9 cellular contexts compared by ENCODE assay signal in the genomic region with DNA sequence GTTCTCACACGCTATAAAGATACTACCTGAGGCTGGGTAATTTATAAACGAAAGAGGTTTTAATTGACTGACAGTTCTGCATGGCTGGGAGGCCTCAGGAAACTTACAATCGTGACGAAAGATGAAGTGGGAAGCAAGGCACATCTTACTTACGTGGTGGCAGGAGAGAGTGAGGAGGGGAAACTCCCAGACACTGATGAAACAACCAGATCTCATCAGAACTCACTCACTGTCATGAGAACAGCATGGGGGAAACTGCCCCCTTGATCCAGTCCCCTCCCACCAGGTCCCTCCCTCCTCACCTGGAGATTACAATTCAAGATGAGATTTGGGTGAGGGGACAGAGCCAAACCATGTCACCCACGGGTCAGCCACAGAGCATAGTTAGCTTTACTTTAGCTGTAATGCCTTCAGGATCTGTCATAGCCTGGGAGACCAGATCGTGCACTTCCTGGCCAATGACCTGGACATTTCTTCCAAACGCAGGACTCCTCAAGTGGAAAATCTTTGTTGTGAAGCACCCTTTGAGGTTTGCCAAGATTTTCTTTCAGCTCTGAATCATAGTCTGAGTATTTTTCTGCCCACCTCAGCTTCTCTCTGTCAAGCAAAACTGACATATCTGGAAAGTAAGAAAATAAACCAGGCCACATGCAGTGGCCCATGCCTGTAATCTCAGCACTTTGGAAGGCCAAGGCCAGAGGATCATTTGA. TPM values are rescaled to one million over a fixed set of nuclear protein-coding genes. Genes with fewer than 3 reads are reported as not detected.
DNase-seq lines count a peak whose midpoint lies in the region; ATAC-seq and TF ChIP-seq lines count a peak whose summit lies in the region.
"Had no signal": no experiment of that assay in that cellular context is flagged by ENCODE, and none has a peak within 500 bp of the region (broad histone marks: within the 10 kb centered on the region; RNA-seq: fewer than 3 reads in every experiment).

No MANE protein-coding gene starts in this region.

- no TSS peak for BruUV-seq in MCF 10A (replicated peaks; lab: Mats Ljungman, UMichigan)

- POLR2A ChIA-PET in MCF 10A (lab: Yijun Ruan, JAX) = interaction anchor here (0.6 to 0.7 kb wide), 2 partner anchors 24 to 50 kb away, joined by 3 to 4 read pairs; no protein-coding TSS in a partner anchor
- POLR2A ChIA-PET in activated CD4-positive, alpha-beta T cell treated with anti-CD3 and anti-CD28 coated beads, Interleukin-2, amount 10 ng/mL, durations not matched to agents 7 days and 5 days (lab: Charles Lee) = no interaction called here

- no peak overlapping the region for H3K27ac ChIP-seq in breast epithelium

- CTCF ChIA-PET in MCF 10A (lab: Yijun Ruan, JAX) = interaction anchor here (0.6 to 1.6 kb wide), 5 partner anchors 77 to 422 kb away, joined by 3 to 6 read pairs (median 3); no protein-coding TSS in a partner anchor
- CTCF ChIA-PET in activated CD4-positive, alpha-beta T cell treated with anti-CD3 and anti-CD28 coated beads, Interleukin-2, amount 10 ng/mL, durations not matched to agents 7 days and 5 days (lab: Charles Lee) = interaction anchor here (0.6 kb wide), 1 partner anchor 391 kb away, joined by 3 read pairs; no protein-coding TSS in a partner anchor

- DNase-seq in MCF 10A (ENCODE audit: unreplicated experiment) = peak; percentile 68
- DNase-seq in breast epithelium (ENCODE audit: low spot score in 2 of 2) = no peak
- peak; percentile 45 for DNase-seq in SW480 (ENCODE audit: low spot score)
- DNase-seq in glomerular visceral epithelial cell (ENCODE audit: extremely low spot score) = peak; percentile 98
- no peak for DNase-seq in stimulated activated naive CD8-positive, alpha-beta T cell treated with anti-CD3 and anti-CD28 coated beads, Interleukin-15, amount 100 ng/mL, for 72 hours
- no peak for DNase-seq in SHP77 treated with DMSO at 0.1 percent for 48 hours (lab: John Stamatoyannopoulos, UW)
- no peak for DNase-seq in activated CD4-positive, alpha-beta T cell treated with anti-CD3 and anti-CD28 coated beads, Interleukin-2, amount 10 ng/mL, durations not matched to agents 7 days and 5 days
- DNase-seq: CD4-positive, CD25-positive, alpha-beta regulatory T cell had no signal

- H3K9me3 ChIP-seq in breast epithelium = no peaks in the 10 kb centered on the region

- no peak for TF ChIP-seq POLR2A in breast epithelium (IDR thresholded peaks at IDR 0.05)

- peak; percentile 75 for ATAC-seq in stimulated activated naive CD8-positive, alpha-beta T cell treated with anti-CD3 and anti-CD28 coated beads, Interleukin-15, amount 100 ng/mL, for 72 hours
- ATAC-seq in HG02642 (IDR thresholded peaks at IDR 0.05; ENCODE audit: poor library complexity, unreplicated experiment) = no peak

- H3K4me3 ChIP-seq in breast epithelium = no peak overlapping the region

- no peak for TF ChIP-seq CTCF in MCF 10A (IDR thresholded peaks at IDR 0.05; ENCODE audit: unreplicated experiment)
- TF ChIP-seq CTCF in breast epithelium (IDR thresholded peaks at IDR 0.05) = no peak

- H3K4me3 Mint-ChIP-seq in MCF 10A (ENCODE audit: unreplicated experiment) = no peak overlapping the region
- H3K4me3 Mint-ChIP-seq in stimulated activated naive CD8-positive, alpha-beta T cell treated with anti-CD3 and anti-CD28 coated beads, Interleukin-15, amount 100 ng/mL, for 72 hours = no peak overlapping the region
- H3K4me3 Mint-ChIP-seq in activated CD4-positive, alpha-beta T cell treated with anti-CD3 and anti-CD28 coated beads, Interleukin-2, amount 10 ng/mL, durations not matched to agents 7 days and 5 days = no peak overlapping the region

- intact Hi-C loops in MCF 10A (cut with micrococcal nuclease) (no loop called here), breast epithelium (cut with DNase I; ENCODE audit: low total_unique reads) (no loop called here)

- H3K36me3 ChIP-seq in breast epithelium = no peaks in the 10 kb centered on the region

- H3K4me1 ChIP-seq in breast epithelium = no peaks in the 10 kb centered on the region

- peaks cover 2% of the 10 kb centered on the region for H3K36me3 Mint-ChIP-seq in MCF 10A (ENCODE audit: insufficient read depth, unreplicated experiment)
- no peaks in the 10 kb centered on the region for H3K36me3 Mint-ChIP-seq in activated CD4-positive, alpha-beta T cell treated with anti-CD3 and anti-CD28 coated beads, Interleukin-2, amount 10 ng/mL, durations not matched to agents 7 days and 5 days (ENCODE audit: low read depth)
- H3K36me3 Mint-ChIP-seq: CD4-positive, CD25-positive, alpha-beta regulatory T cell had no signal

- peaks cover 11% of the 10 kb centered on the region for H3K4me1 Mint-ChIP-seq in MCF 10A (ENCODE audit: insufficient read depth, unreplicated experiment)
- H3K4me1 Mint-ChIP-seq in stimulated activated naive CD8-positive, alpha-beta T cell treated with anti-CD3 and anti-CD28 coated beads, Interleukin-15, amount 100 ng/mL, for 72 hours = peaks cover 13% of the 10 kb centered on the region
- peaks cover 4% of the 10 kb centered on the region for H3K4me1 Mint-ChIP-seq in activated CD4-positive, alpha-beta T cell treated with anti-CD3 and anti-CD28 coated beads, Interleukin-2, amount 10 ng/mL, durations not matched to agents 7 days and 5 days

- peaks cover 0 to 2% of the 10 kb centered on the region in 2 donors for H3K27me3 ChIP-seq in breast epithelium

- no peaks in the 10 kb centered on the region for H3K9me3 Mint-ChIP-seq in MCF 10A (ENCODE audit: unreplicated experiment)
- no peaks in the 10 kb centered on the region for H3K9me3 Mint-ChIP-seq in stimulated activated naive CD8-positive, alpha-beta T cell treated with anti-CD3 and anti-CD28 coated beads, Interleukin-15, amount 100 ng/mL, for 72 hours
- no peaks in the 10 kb centered on the region for H3K9me3 Mint-ChIP-seq in activated CD4-positive, alpha-beta T cell treated with anti-CD3 and anti-CD28 coated beads, Interleukin-2, amount 10 ng/mL, durations not matched to agents 7 days and 5 days
- H3K9me3 Mint-ChIP-seq: CD4-positive, CD25-positive, alpha-beta regulatory T cell had no signal

- H3K27me3 Mint-ChIP-seq in MCF 10A (ENCODE audit: insufficient read depth, unreplicated experiment) = no peaks in the 10 kb centered on the region
- H3K27me3 Mint-ChIP-seq in stimulated activated naive CD8-positive, alpha-beta T cell treated with anti-CD3 and anti-CD28 coated beads, Interleukin-15, amount 100 ng/mL, for 72 hours = peaks cover 37% of the 10 kb centered on the region
- peaks cover 49% of the 10 kb centered on the region for H3K27me3 Mint-ChIP-seq in activated CD4-positive, alpha-beta T cell treated with anti-CD3 and anti-CD28 coated beads, Interleukin-2, amount 10 ng/mL, durations not matched to agents 7 days and 5 days

- no peak overlapping the region for H3K27ac Mint-ChIP-seq in MCF 10A (ENCODE audit: low read depth, unreplicated experiment)
- no peak overlapping the region for H3K27ac Mint-ChIP-seq in stimulated activated naive CD8-positive, alpha-beta T cell treated with anti-CD3 and anti-CD28 coated beads, Interleukin-15, amount 100 ng/mL, for 72 hours
- no peak overlapping the region for H3K27ac Mint-ChIP-seq in activated CD4-positive, alpha-beta T cell treated with anti-CD3 and anti-CD28 coated beads, Interleukin-2, amount 10 ng/mL, durations not matched to agents 7 days and 5 days
- H3K27ac Mint-ChIP-seq: CD4-positive, CD25-positive, alpha-beta regulatory T cell had no signal

RNA-seq across cellular contexts. Expression of gene HIF3A, which starts 25.2 kb away (rescaled TPM):
- total RNA-seq in MCF 10A (2022) = 0.47 TPM in 1 of 2 replicates, not detected in the other
- total RNA-seq in breast epithelium = 100 to 1,000 TPM in 1 of 3 donors, 10 to 100 TPM in 2; 10.4 to 111 (median 20.6) TPM
- not detected for total RNA-seq in activated CD4-positive, alpha-beta T cell treated with anti-CD3 and anti-CD28 coated beads, Interleukin-2, amount 10 ng/mL, durations not matched to agents 7 days and 5 days
- total RNA-seq: CD4-positive, CD25-positive, alpha-beta regulatory T cell had no signal

RNA-seq across cellular contexts. Expression of gene IGFL1, which starts 42.1 kb away (rescaled TPM):
- total RNA-seq in MCF 10A (2022) = not detected in 2 replicates
- not detected for total RNA-seq in breast epithelium
- total RNA-seq in activated CD4-positive, alpha-beta T cell treated with anti-CD3 and anti-CD28 coated beads, Interleukin-2, amount 10 ng/mL, durations not matched to agents 7 days and 5 days = not detected
- total RNA-seq: CD4-positive, CD25-positive, alpha-beta regulatory T cell had no signal

Comparison
In these comparisons a context has a peak if more than half of its experiments do, and no peak if none do; other contexts are left out.
1. DNase-seq: peak in MCF 10A (single experiment), SW480 (single experiment) and glomerular visceral epithelial cell (single experiment); none in breast epithelium (0 of 2), stimulated activated naive CD8-positive, alpha-beta T cell treated with anti-CD3 and anti-CD28 coated beads, Interleukin-15, amount 100 ng/mL, for 72 hours (0 of 2), SHP77 treated with DMSO at 0.1 percent for 48 hours (single experiment) and activated CD4-positive, alpha-beta T cell treated with anti-CD3 and anti-CD28 coated beads, Interleukin-2, amount 10 ng/mL, durations not matched to agents 7 days and 5 days (single experiment).